8 cellular contexts compared by ENCODE assay signal in genomic region chr16:4624827-4625616, GRCh38. TPM values are rescaled to one million over a fixed set of nuclear protein-coding genes. Genes with fewer than 3 reads are reported as not detected.
DNase-seq lines count a peak whose midpoint lies in the region; ATAC-seq and TF ChIP-seq lines count a peak whose summit lies in the region.

No MANE protein-coding gene starts in this region.

- TF ChIP-seq EP300 in gastroesophageal sphincter (IDR thresholded peaks at IDR 0.05): no peak

- TF ChIP-seq POLR2A in gastroesophageal sphincter (IDR thresholded peaks at IDR 0.05): peak; percentile 95 to 97

- TF ChIP-seq CTCF in gastroesophageal sphincter (IDR thresholded peaks at IDR 0.05) (no peak), omental fat pad (IDR thresholded peaks at IDR 0.05) (no peak)

- H3K27ac ChIP-seq in gastroesophageal sphincter (peak overlapping the region; percentile 81 to 98 (median 96)), thymus (ENCODE audit: low read depth) (peak overlapping the region; percentile 92)

- H3K4me3 ChIP-seq in gastroesophageal sphincter (peak overlapping the region; percentile 68), thymus (ENCODE audit: low read length) (peak overlapping the region; percentile 98)

- H3K36me3 ChIP-seq in gastroesophageal sphincter (no peaks in the 10 kb centered on the region), thymus (ENCODE audit: control insufficient read depth, insufficient read depth) (peaks cover 9% of the 10 kb centered on the region)

- 0% methylated on average over 2 of the region's 82 CpGs; no CpG with 5 or more reads in 1 of the 2 donors for WGBS in gastroesophageal sphincter (ENCODE audit: low coverage in 1 of 2), 2 donors
- WGBS in thymus: under 1% methylated on average over 82 of the region's 82 CpGs

- peaks cover 0 to 45% (median 17%) of the 10 kb centered on the region in 3 donors for H3K4me1 ChIP-seq in gastroesophageal sphincter
- H3K4me1 ChIP-seq in thymus (ENCODE audit: control insufficient read depth, insufficient read depth, low read length): peaks cover 14% of the 10 kb centered on the region

- H3K9me3 ChIP-seq in gastroesophageal sphincter (no peaks in the 10 kb centered on the region), thymus (ENCODE audit: control insufficient read depth) (no peaks in the 10 kb centered on the region)

- peak; percentile 47 for DNase-seq in NCI-H82 (lab: John Stamatoyannopoulos, UW)
- no peak for DNase-seq in NCI-H82 treated with DMSO at 0.1 percent for 48 hours (lab: John Stamatoyannopoulos, UW; ENCODE audit: unreplicated experiment)
- peak; percentile 91 for DNase-seq in activated effector memory CD4-positive, alpha-beta T cell treated with anti-CD3 and anti-CD28 coated beads, Interleukin-2, amount 50 U/mL, for 16 hours
- peak; percentile 73 for DNase-seq in omental fat pad (ENCODE audit: low spot score)

- ATAC-seq in HG03025 (IDR thresholded peaks at IDR 0.05; ENCODE audit: low FRiP score, unreplicated experiment) (peak; percentile 40), gastroesophageal sphincter (peak; percentile 54), omental fat pad (ENCODE audit: low FRiP score) (peak; percentile 53)

- H3K27me3 ChIP-seq in gastroesophageal sphincter (no peaks in the 10 kb centered on the region), thymus (ENCODE audit: control insufficient read depth, insufficient read depth) (no peaks in the 10 kb centered on the region)

TF ChIP-seq in PFSK-1, 5 proteins besides CTCF, POLR2A, EP300 and RAD21:
- TF ChIP-seq SIN3A (IDR thresholded peaks at IDR 0.05; ENCODE audit: borderline replicate concordance, insufficient read depth, low read length): peak; percentile 14; the same call in 1 of the 2 replicates
- TF ChIP-seq FOXP2 (optimal IDR thresholded peaks at IDR 0.05; ENCODE audit: borderline replicate concordance, extremely low read depth, extremely low read length, insufficient read depth): peak; percentile 65
- no peak for TF ChIP-seq REST (IDR thresholded peaks at IDR 0.05; ENCODE audit: insufficient read depth in 1 of 2, low read depth in 2 of 2, low read length in 2 of 2)
- TF ChIP-seq POLR2AphosphoS5 (IDR thresholded peaks at IDR 0.05; ENCODE audit: low read depth, low read length): peak; percentile 46
- 0 out of 2 replicates have a peak, but pooled peaks have one; percentile 8 for TF ChIP-seq TAF1 (IDR thresholded peaks at IDR 0.05; ENCODE audit: borderline replicate concordance, insufficient read depth, low read length)

RNA-seq across cellular contexts. Expression of gene MGRN1, which starts 0.4 kb away (rescaled TPM):
- polyA plus RNA-seq in PFSK-1 (2012; ENCODE audit: insufficient read length, low read depth): 58.4 TPM
- total RNA-seq in gastroesophageal sphincter (10 to 100 TPM; 29.2 to 67.0 (median 40.5) TPM), omental fat pad (10 to 100 TPM; 26.4 to 51.8 (median 31.4) TPM)
- 16.0 TPM for polyA plus RNA-seq in thymus

RNA-seq across cellular contexts. Expression of gene UBALD1, which starts 10.3 kb away (rescaled TPM):
- 23.7 TPM for polyA plus RNA-seq in PFSK-1 (2012; ENCODE audit: insufficient read length, low read depth)
- total RNA-seq in gastroesophageal sphincter: 10 to 100 TPM in 3 of 4 donors, 1 to 10 TPM in 1; 5.9 to 24.0 (median 14.3) TPM
- 10 to 100 TPM in 1 of 4 donors, 1 to 10 TPM in 3; 5.5 to 16.3 (median 6.7) TPM for total RNA-seq in omental fat pad
- polyA plus RNA-seq in thymus: 20.4 TPM
